Comparison of ENCODE assay signal across 27 cellular contexts in the genomic region with DNA sequence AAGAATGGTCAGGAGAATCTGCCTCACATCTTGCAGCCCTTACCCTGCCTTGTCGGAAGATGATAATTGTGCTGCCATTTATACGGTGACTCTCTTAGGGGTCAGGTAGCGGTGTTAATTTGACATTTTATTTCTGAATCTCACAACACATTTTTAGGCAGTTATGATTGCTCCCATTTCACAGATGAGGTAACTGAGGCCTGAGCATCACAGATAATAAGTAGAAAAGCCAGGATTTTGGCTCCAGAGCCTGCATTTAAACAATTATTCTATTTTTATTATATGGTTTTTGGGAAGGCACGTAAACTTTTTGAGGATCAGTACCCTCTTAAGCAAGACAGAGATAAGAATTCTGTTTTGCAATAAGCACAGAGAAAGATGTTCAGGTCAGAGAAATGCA.
"Had no signal": no experiment of that assay in that cellular context is flagged by ENCODE, and none has a peak within 500 bp of the region (broad histone marks: within the 10 kb centered on the region; RNA-seq: fewer than 3 reads in every experiment).

No MANE protein-coding gene starts in this region.

- H3K4me1 ChIP-seq: stomach, suprapubic skin, testis, thyroid gland, tibial artery, tibial nerve, transverse colon, upper lobe of left lung, upper lobe of right lung, uterus, vagina had no signal

- H3K36me3 ChIP-seq: stomach, suprapubic skin, thoracic aorta, thyroid gland, tibial artery, tibial nerve, transverse colon, upper lobe of left lung, upper lobe of right lung, uterus, vagina had no signal

- H3K27me3 ChIP-seq: stomach, suprapubic skin, testis, thyroid gland, tibial nerve, transverse colon, upper lobe of left lung, upper lobe of right lung, uterus, vagina had no signal

- H3K9me3 ChIP-seq: suprapubic skin, testis, thyroid gland, transverse colon, upper lobe of left lung, upper lobe of right lung, uterus, vagina had no signal

- H3K4me3 ChIP-seq: stomach, suprapubic skin, testis, thoracic aorta, thyroid gland, tibial artery, tibial nerve, transverse colon, upper lobe of left lung, upper lobe of right lung, uterus, vagina had no signal

- ATAC-seq: stimulated activated effector memory CD8-positive, alpha-beta T cell treated with anti-CD3 and anti-CD28 coated beads, Interleukin-12 subunit alpha, Interleukin-12 subunit beta, amount 100 ng/mL, for 72 hours; stimulated activated memory B cell treated with anti-CD40 and anti-IgM and Interleukin-4, amounts not matched to agents 10 μg/mL and 1 μg/mL and 100 μg/mL, for 72 hours; stimulated activated naive B cell treated with anti-CD40 and anti-IgM and Interleukin-4, amounts not matched to agents 10 μg/mL and 1 μg/mL and 100 μg/mL, for 72 hours; stimulated activated naive CD8-positive, alpha-beta T cell treated with anti-CD3 and anti-CD28 coated beads, Interleukin-15, amount 100 ng/mL, for 72 hours; stimulated activated naive CD8-positive, alpha-beta T cell treated with anti-CD3 and anti-CD28 coated beads, Interleukin-15, Interleukin-2, amounts not matched to agents 100 U/mL and 50 U/mL, for 24 hours; upper lobe of right lung had no signal

- H3K27ac ChIP-seq: stomach, suprapubic skin, testis, thoracic aorta, thyroid gland, tibial artery, tibial nerve, transverse colon, upper lobe of left lung, upper lobe of right lung, uterus, vagina had no signal

- FAIRE-seq: urothelium cell line had no signal

- DNase-seq: stimulated activated CD4-positive, alpha-beta T cell treated with anti-CD3 and anti-CD28 coated beads, Interleukin-2, amount 100 ng/mL, for 48 hours; stimulated activated CD4-positive, alpha-beta T cell treated with anti-CD3 and anti-CD28 coated beads, Interleukin-4, amount 100 ng/mL, for 1 hour; stimulated activated CD4-positive, alpha-beta T cell treated with anti-CD3 and anti-CD28 coated beads, Interleukin-4, amount 100 ng/mL, for 24 hours; stimulated activated CD4-positive, alpha-beta T cell treated with anti-CD3 and anti-CD28 coated beads, Interleukin-4, amount 100 ng/mL, for 4 hours; stimulated activated CD8-positive, alpha-beta memory T cell treated with anti-CD3 and anti-CD28 coated beads, Interleukin-4, amount 100 ng/mL, for 48 hours; stimulated activated naive B cell treated with anti-CD40 and anti-IgM and Interleukin-4, amounts not matched to agents 10 μg/mL and 1 μg/mL and 100 μg/mL, for 72 hours; stimulated activated naive CD4-positive, alpha-beta T cell; stimulated activated naive CD4-positive, alpha-beta T cell treated with Interleukin-2 at 50 U/mL for 16 hours; stimulated activated naive CD8-positive, alpha-beta T cell treated with anti-CD3 and anti-CD28 coated beads, Interleukin-15, amount 100 ng/mL, for 72 hours; stimulated activated naive CD8-positive, alpha-beta T cell treated with anti-CD3 and anti-CD28 coated beads, Interleukin-15, Interleukin-2, amounts not matched to agents 100 U/mL and 50 U/mL, for 24 hours; stomach; substantia nigra; testis; thyroid gland; tibial artery; transverse colon; trophoblast cell; upper lobe of left lung; upper lobe of right lung; uterus had no signal
